11 cellular contexts compared by ENCODE assay signal in the genomic region with DNA sequence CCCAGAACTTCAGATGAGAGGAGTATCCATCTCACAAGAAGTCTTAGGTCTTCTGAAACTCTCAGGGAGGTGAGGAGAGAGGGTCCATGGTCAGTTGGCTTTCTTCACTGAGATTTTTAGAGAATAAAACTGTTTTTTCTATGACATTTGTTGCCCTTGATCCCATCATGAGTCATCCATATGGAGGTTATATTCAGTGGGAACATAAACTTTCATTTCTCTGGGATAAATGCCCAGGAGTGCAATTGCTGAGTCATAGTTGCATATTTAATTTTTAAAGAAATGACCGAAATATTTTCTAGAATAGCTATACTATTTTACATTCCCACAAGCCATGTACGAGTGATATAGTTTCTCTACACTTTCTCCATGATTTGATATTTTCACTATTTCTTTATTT.
DNase-seq lines count a peak whose midpoint lies in the region; ATAC-seq and TF ChIP-seq lines count a peak whose summit lies in the region.
"Had no signal": no experiment of that assay in that cellular context is flagged by ENCODE, and none has a peak within 500 bp of the region (broad histone marks: within the 10 kb centered on the region; RNA-seq: fewer than 3 reads in every experiment).

No MANE protein-coding gene starts in this region.

- no peak for TF ChIP-seq POLR2A in IMR-90 (IDR thresholded peaks at IDR 0.05; ENCODE audit: low read depth, low read length)
- TF ChIP-seq POLR2A in gastroesophageal sphincter (IDR thresholded peaks at IDR 0.05) = no peak
- TF ChIP-seq POLR2A in vagina (IDR thresholded peaks at IDR 0.05) = no peak

- CTCF ChIA-PET in IMR-90 (lab: Yijun Ruan, JAX) = interaction anchor here (0.7 kb wide), 1 partner anchor 140 kb away, joined by 3 read pairs; no protein-coding TSS in a partner anchor

- H3K14ac ChIP-seq in IMR-90 (replicated peaks; ENCODE audit: low read depth, low read length) = no peak overlapping the region

- intact Hi-C loops in IMR-90 (cut with micrococcal nuclease) = loop anchor here (1.0 to 5.0 kb wide), 2 partner anchors 66 to 142 kb away; a partner anchor contains a TSS
- intact Hi-C loops in vagina (cut with DNase I) = no loop called here

- H3K79me2 ChIP-seq in ACC112 (ENCODE audit: control insufficient read depth, insufficient read depth, low read length, unreplicated experiment) = no peaks in the 10 kb centered on the region

- peak; percentile 82 for DNase-seq in IMR-90
- peak; percentile 1 for DNase-seq in amniotic stem cell (lab: John Stamatoyannopoulos, UW)
- DNase-seq in progenitor cell of endocrine pancreas (ENCODE audit: low spot score, unreplicated experiment) = no peak
- DNase-seq in vagina (ENCODE audit: extremely low spot score in 2 of 2) = no peak
- no peak for DNase-seq in HuH-7.5 (ENCODE audit: low spot score)

- peaks cover 6% of the 10 kb centered on the region for H3K4me1 Mint-ChIP-seq in progenitor cell of endocrine pancreas (ENCODE audit: low read depth)

- H3K27me3 ChIP-seq in ACC112 (ENCODE audit: insufficient read depth, low read length) = no peaks in the 10 kb centered on the region
- 0 out of 2 replicates have a peak, but pooled peaks cover 2% of the 10 kb centered on the region for H3K27me3 ChIP-seq in IMR-90 (ENCODE audit: control insufficient read depth, insufficient read depth, low read length)
- H3K27me3 ChIP-seq in gastroesophageal sphincter = no peaks in the 10 kb centered on the region
- H3K27me3 ChIP-seq in vagina = no peaks in the 10 kb centered on the region

- ATAC-seq in IMR-90 (ENCODE audit: low read depth) = peak; percentile 63
- no peak for ATAC-seq in gastroesophageal sphincter
- ATAC-seq in GM21529 (IDR thresholded peaks at IDR 0.05; ENCODE audit: unreplicated experiment) = no peak

- 0 out of 2 replicates have a peak, but pooled peaks cover 6% of the 10 kb centered on the region for H3K9me1 ChIP-seq in IMR-90 (ENCODE audit: insufficient read depth, low read length)

- H2BK20ac ChIP-seq in IMR-90 (ENCODE audit: low read depth, low read length) = peak overlapping the region; percentile 52; the same call in 1 of the 2 replicates

- H3K27ac Mint-ChIP-seq in progenitor cell of endocrine pancreas = no peak overlapping the region
- H3K27ac Mint-ChIP-seq: memory B cell had no signal

- no peak for TF ChIP-seq EP300 in gastroesophageal sphincter (IDR thresholded peaks at IDR 0.05)

- peak overlapping the region in 1 of 2 experiments; percentile 69; a peak in 1 of 4 replicates for H4K8ac ChIP-seq in IMR-90 (ENCODE audit: low read depth in 2 of 2, low read length in 2 of 2)

- H3K9me3 Mint-ChIP-seq in progenitor cell of endocrine pancreas (ENCODE audit: low read depth) = peaks cover 12% of the 10 kb centered on the region
- H3K9me3 Mint-ChIP-seq: memory B cell had no signal

- no peak overlapping the region for H3K9ac ChIP-seq in IMR-90 (ENCODE audit: low read depth, low read length)

- peak overlapping the region; percentile 70 for H3K4me3 ChIP-seq in ACC112 (ENCODE audit: low read depth, low read length)
- H3K4me3 ChIP-seq in IMR-90 (ENCODE audit: insufficient read depth, low read depth, low read length) = no peak overlapping the region
- no peak overlapping the region for H3K4me3 ChIP-seq in gastroesophageal sphincter
- H3K4me3 ChIP-seq in vagina = no peak overlapping the region
- H3K4me3 ChIP-seq: heart right ventricle had no signal

- H3K56ac ChIP-seq in IMR-90 (ENCODE audit: extremely low read depth, insufficient read depth, low read length) = peak overlapping the region; percentile 20; the same call in 1 of the 2 replicates

- peak overlapping the region; percentile 66; the same call in 1 of the 2 replicates for H3K4me2 ChIP-seq in IMR-90 (ENCODE audit: low read depth, low read length)

- POLR2A ChIA-PET in IMR-90 (lab: Charles Lee; ENCODE audit: unreplicated experiment) = no interaction called here

- in situ Hi-C loops in IMR-90 (cut with MboI; ENCODE audit: low sequenced_read_pairs) = no loop called here

- H4K20me1 ChIP-seq in IMR-90 (ENCODE audit: insufficient read depth, low read length) = peaks cover 6% of the 10 kb centered on the region; the same call in 1 of the 2 replicates

- no peak overlapping the region for H2AK9ac ChIP-seq in IMR-90 (replicated peaks; ENCODE audit: low read depth, low read length, poor library complexity)

- H3K23ac ChIP-seq in IMR-90 (ENCODE audit: low read depth, low read length) = no peak overlapping the region

- H3K18ac ChIP-seq in IMR-90 (ENCODE audit: low read depth, low read length) = no peak overlapping the region; the same call in 1 of the 2 replicates

- H3K36me3 ChIP-seq in ACC112 (ENCODE audit: insufficient read depth, low read length) = no peaks in the 10 kb centered on the region
- H3K36me3 ChIP-seq in IMR-90 (ENCODE audit: control insufficient read depth, insufficient read depth, low read length) = no peaks in the 10 kb centered on the region
- no peaks in the 10 kb centered on the region for H3K36me3 ChIP-seq in gastroesophageal sphincter
- no peaks in the 10 kb centered on the region for H3K36me3 ChIP-seq in vagina
- H3K36me3 ChIP-seq: heart right ventricle, WERI-Rb-1 had no signal

- no peak for TF ChIP-seq CTCF in IMR-90 (conservative IDR thresholded peaks at IDR 0.05; ENCODE audit: low read depth, low read length)
- no peak for TF ChIP-seq CTCF in gastroesophageal sphincter (IDR thresholded peaks at IDR 0.05)
- no peak for TF ChIP-seq CTCF in progenitor cell of endocrine pancreas (IDR thresholded peaks at IDR 0.05; ENCODE audit: unreplicated experiment)
- TF ChIP-seq CTCF in vagina (IDR thresholded peaks at IDR 0.05) = no peak

- H2BK120ac ChIP-seq in IMR-90 (ENCODE audit: low read depth, low read length) = no peak overlapping the region

- TF ChIP-seq RAD21 in IMR-90 (IDR thresholded peaks at IDR 0.05; ENCODE audit: low read length) = no peak

- H3K9me3 ChIP-seq in IMR-90 (ENCODE audit: control insufficient read depth, insufficient read depth, low read length) (peaks cover 5% of the 10 kb centered on the region; the same call in 1 of the 2 replicates), gastroesophageal sphincter (no peaks in the 10 kb centered on the region), vagina (no peaks in the 10 kb centered on the region)

- no CpG with 5 or more reads among the region's 2 CpGs for WGBS in IMR-90 (ENCODE audit: extremely low coverage in 2 of 2, insufficient read length in 1 of 2), 2 experiments
- WGBS in gastroesophageal sphincter (ENCODE audit: low coverage in 1 of 2), 2 donors = 8 to 54% methylated on average over 2 of the region's 2 CpGs

- H3K4me3 Mint-ChIP-seq in progenitor cell of endocrine pancreas (ENCODE audit: low read depth) = no peak overlapping the region
- H3K4me3 Mint-ChIP-seq: memory B cell had no signal

- H2BK15ac ChIP-seq in IMR-90 (ENCODE audit: low read depth, low read length) = no peak overlapping the region

- no peaks in the 10 kb centered on the region for H3K36me3 Mint-ChIP-seq in progenitor cell of endocrine pancreas (ENCODE audit: insufficient read depth)
- H3K36me3 Mint-ChIP-seq: memory B cell had no signal

- peak overlapping the region; percentile 92 for H2BK5ac ChIP-seq in IMR-90 (ENCODE audit: low read depth, low read length, poor library complexity, severe bottlenecking)

- H2AK5ac ChIP-seq in IMR-90 (ENCODE audit: low read depth, low read length) = no peak overlapping the region

- H2AFZ ChIP-seq in ACC112 (ENCODE audit: low read length, unreplicated experiment) (no peak overlapping the region), IMR-90 (replicated peaks; ENCODE audit: low read length, poor library complexity) (no peak overlapping the region)

- no TSS peak for BruUV-seq in IMR-90 (replicated peaks; lab: Mats Ljungman, UMichigan)

- H3K79me1 ChIP-seq in IMR-90 (ENCODE audit: low read depth in 1 of 2, low read length in 2 of 2) = peaks cover 3 to 10% of the 10 kb centered on the region in 2 experiments; a peak in 1 of 4 replicates

- H4K91ac ChIP-seq in IMR-90 (ENCODE audit: insufficient read depth, low read depth, low read length) = peak overlapping the region; percentile 60; the same call in 1 of the 2 replicates

- no peaks in the 10 kb centered on the region for H3K27me3 Mint-ChIP-seq in progenitor cell of endocrine pancreas
- H3K27me3 Mint-ChIP-seq: memory B cell had no signal

- H3K27ac ChIP-seq in ACC112 (ENCODE audit: low read depth, low read length) (peak overlapping the region; percentile 99), IMR-90 (ENCODE audit: insufficient read depth, low read length) (no peak overlapping the region), gastroesophageal sphincter (peak overlapping the region in 3 of 4 donors; percentile 20 to 57 (median 44)), vagina (no peak overlapping the region)
- H3K27ac ChIP-seq: WERI-Rb-1 had no signal

- H3K4ac ChIP-seq in IMR-90 (ENCODE audit: low read depth, low read length) = peak overlapping the region; percentile 71; the same call in 1 of the 2 replicates

- H3K4me1 ChIP-seq in ACC112 (ENCODE audit: control insufficient read depth, insufficient read depth, low read length, unreplicated experiment) (peaks cover 6% of the 10 kb centered on the region), IMR-90 (ENCODE audit: control insufficient read depth, insufficient read depth, low read length) (peaks cover 5% of the 10 kb centered on the region; the same call in 1 of the 2 replicates), gastroesophageal sphincter (peaks cover 0 to 4% (median 0%) of the 10 kb centered on the region in 3 donors), vagina (no peaks in the 10 kb centered on the region)

- dilution Hi-C loops in IMR-90 (cut with HindIII; ENCODE audit: low sequenced_read_pairs, unreplicated experiment) = no loop called here

- H4K5ac ChIP-seq in IMR-90 (ENCODE audit: low read depth, low read length) = no peak overlapping the region

TF ChIP-seq in IMR-90, 13 proteins besides CTCF, POLR2A, EP300 and RAD21:
- no peak for TF ChIP-seq SMC3 (IDR thresholded peaks at IDR 0.05; ENCODE audit: low read depth, low read length)
- peak; percentile 73 for TF ChIP-seq MAFK (IDR thresholded peaks at IDR 0.05; ENCODE audit: low read depth, low read length)
- peak; percentile 82; the same call in 1 of the 2 replicates for TF ChIP-seq FOS (IDR thresholded peaks at IDR 0.05; ENCODE audit: low read depth, low read length)
- 0 out of 2 replicates have a peak, but pooled peaks have one; percentile 20 for TF ChIP-seq CEBPB (IDR thresholded peaks at IDR 0.05; ENCODE audit: low read depth, low read length)
- no peak for TF ChIP-seq RCOR1 (IDR thresholded peaks at IDR 0.05; ENCODE audit: insufficient replicate concordance, low read length)
- peak; percentile 99 for TF ChIP-seq NFE2L2 (IDR thresholded peaks at IDR 0.05; ENCODE audit: low read depth, low read length)

Comparison
In these comparisons a context has a peak if more than half of its experiments do, and no peak if none do; other contexts are left out.
1. H3K27ac ChIP-seq: peak in ACC112 (single experiment) and gastroesophageal sphincter (3 of 4); none in IMR-90 (single experiment) and vagina (single experiment).
2. DNase-seq: peak in IMR-90 (single experiment) and amniotic stem cell (single experiment); none in progenitor cell of endocrine pancreas (single experiment), vagina (0 of 2) and HuH-7.5 (single experiment).